In the genomic region with DNA sequence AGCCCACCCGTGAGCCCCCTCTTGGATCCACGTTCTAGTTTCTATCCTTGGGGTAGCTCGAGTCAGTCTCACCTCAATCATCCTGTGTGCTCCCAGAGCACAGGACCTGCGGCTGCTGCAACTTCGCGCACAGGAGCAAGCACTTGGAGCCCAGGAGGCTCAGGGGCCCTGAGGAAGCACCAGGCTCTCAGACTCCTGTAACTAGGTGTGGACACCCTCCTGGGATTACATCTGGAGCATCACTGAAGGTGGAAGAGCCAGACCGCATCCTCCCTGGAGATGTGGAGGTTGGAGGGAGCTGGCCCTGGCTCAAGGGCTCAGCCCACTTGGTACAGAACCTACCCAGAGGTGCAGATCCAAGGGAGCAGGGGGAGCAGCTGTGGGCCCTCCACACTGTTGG, we compare ENCODE assay signal across 20 cellular contexts. TPM values are rescaled to one million over a fixed set of nuclear protein-coding genes. Genes with fewer than 3 reads are reported as not detected.
DNase-seq lines count a peak whose midpoint lies in the region; ATAC-seq, FAIRE-seq and TF ChIP-seq lines count a peak whose summit lies in the region.
"Had no signal": no experiment of that assay in that cellular context is flagged by ENCODE, and none has a peak within 500 bp of the region (broad histone marks: within the 10 kb centered on the region; RNA-seq: fewer than 3 reads in every experiment).

No MANE protein-coding gene starts in this region.

- H3K36me3 Mint-ChIP-seq in T-helper 17 cell (ENCODE audit: low read depth) (no peaks in the 10 kb centered on the region), nephron progenitor cell (ENCODE audit: low read depth) (peaks cover 26% of the 10 kb centered on the region)

- H3K27ac Mint-ChIP-seq in T-helper 17 cell (no peak overlapping the region), nephron progenitor cell (peak overlapping the region; percentile 71)

- intact Hi-C loops in upper lobe of right lung (cut with DNase I): no loop called here

- peaks cover 15% of the 10 kb centered on the region for H3K27me3 Mint-ChIP-seq in T-helper 17 cell
- H3K27me3 Mint-ChIP-seq in nephron progenitor cell (ENCODE audit: low read depth, poor library complexity): peaks cover 24% of the 10 kb centered on the region

- H3K4me3 Mint-ChIP-seq in T-helper 17 cell: peak overlapping the region; percentile 64
- H3K4me3 Mint-ChIP-seq in nephron progenitor cell: no peak overlapping the region
- H3K4me3 Mint-ChIP-seq: CD8-positive, alpha-beta memory T cell had no signal

- H3K9me3 Mint-ChIP-seq in nephron progenitor cell: no peaks in the 10 kb centered on the region
- H3K9me3 Mint-ChIP-seq: CD8-positive, alpha-beta memory T cell had no signal

- H3K27ac ChIP-seq in 22Rv1 (peak overlapping the region; percentile 25; the same call in 1 of the 2 replicates), upper lobe of right lung (no peak overlapping the region)
- H3K27ac ChIP-seq: KMS-11, PC-9, SJSA1 had no signal

- TF ChIP-seq CTCF in 22Rv1 (IDR thresholded peaks at IDR 0.05) (no peak), nephron progenitor cell (IDR thresholded peaks at IDR 0.05) (no peak), upper lobe of right lung (IDR thresholded peaks at IDR 0.05) (no peak)

- ATAC-seq in T-helper 17 cell: no peak
- no peak for ATAC-seq in upper lobe of right lung
- ATAC-seq in esophagus mucosa: no peak

- no peak overlapping the region for H3K4me3 ChIP-seq in upper lobe of right lung
- H3K4me3 ChIP-seq: PC-9, SJSA1 had no signal

- H3K27me3 ChIP-seq in upper lobe of right lung: peaks cover 29% of the 10 kb centered on the region

- no peak for TF ChIP-seq POLR2A in GM12891 (IDR thresholded peaks at IDR 0.05; ENCODE audit: low read depth, low read length)

- no peak for DNase-seq in GM12891 (ENCODE audit: insufficient read length, low spot score)
- DNase-seq in T-helper 17 cell: no peak
- DNase-seq in nephron progenitor cell: no peak
- DNase-seq in T1000 (lab: John Stamatoyannopoulos, UW): no peak
- no peak for DNase-seq in upper lobe of right lung
- DNase-seq in GM19239 (ENCODE audit: insufficient read length, low spot score): no peak
- DNase-seq: C1 segment of cervical spinal cord; CD8-positive, alpha-beta memory T cell; MV-4-11; NCI-H187; NCI-H2107; NCI-H226; PC-9 had no signal

- peaks cover 18% of the 10 kb centered on the region for H3K4me1 ChIP-seq in upper lobe of right lung

- peaks cover 8% of the 10 kb centered on the region for H3K36me3 ChIP-seq in upper lobe of right lung

- FAIRE-seq in GM12891 (lab: Jason Lieb, UNC) (no peak), GM19239 (lab: Jason Lieb, UNC) (no peak)
- FAIRE-seq: D721Med, G401.6 had no signal

- H3K4me1 Mint-ChIP-seq in T-helper 17 cell (no peaks in the 10 kb centered on the region), nephron progenitor cell (no peaks in the 10 kb centered on the region)

- no peaks in the 10 kb centered on the region for H3K9me3 ChIP-seq in T-helper 17 cell (ENCODE audit: control insufficient read depth, low read length, poor library complexity, severe bottlenecking)
- no peaks in the 10 kb centered on the region for H3K9me3 ChIP-seq in upper lobe of right lung

TF ChIP-seq in GM12891, 5 proteins besides CTCF, POLR2A, EP300 and RAD21:
- TF ChIP-seq POLR2AphosphoS5 (IDR thresholded peaks at IDR 0.05; ENCODE audit: low read depth, low read length) (peak; percentile 19; the same call in 1 of the 2 replicates), POU2F2 (IDR thresholded peaks at IDR 0.05; ENCODE audit: low read depth, low read length) (no peak), TAF1 (IDR thresholded peaks at IDR 0.05; ENCODE audit: low read depth, low read length) (no peak), SPI1 (IDR thresholded peaks at IDR 0.05; ENCODE audit: low read depth, low read length) (no peak), PAX5 (IDR thresholded peaks at IDR 0.05; ENCODE audit: insufficient read depth, low read length, severe bottlenecking) (no peak)

RNA-seq across cellular contexts. Expression of a gene that starts 2.7 kb away (rescaled TPM):
- polyA plus RNA-seq in GM12891 (2012; ENCODE audit: low read depth, missing spikeins): 0.65 TPM
- total RNA-seq in T-helper 17 cell (not detected), upper lobe of right lung (not detected), esophagus mucosa (not detected)
- total RNA-seq: CD8-positive, alpha-beta memory T cell; H4; PC-9; SJSA1 had no signal

RNA-seq across cellular contexts. Expression of a gene that starts 6.5 kb away (rescaled TPM):
- polyA plus RNA-seq in GM12891 (2012; ENCODE audit: low read depth, missing spikeins): 2.6 TPM
- total RNA-seq in T-helper 17 cell: 1 to 10 TPM in 1 of 2 donors, under 1 TPM in 1; 0.65 to 6.5 TPM
- total RNA-seq in upper lobe of right lung: 241 TPM
- total RNA-seq in esophagus mucosa: 7.9 TPM
- total RNA-seq: CD8-positive, alpha-beta memory T cell; H4; PC-9; SJSA1 had no signal

RNA-seq across cellular contexts. Expression of a gene that starts 10.3 kb away (rescaled TPM):
- polyA plus RNA-seq in GM12891 (2012; ENCODE audit: low read depth, missing spikeins): not detected
- total RNA-seq in T-helper 17 cell (not detected), upper lobe of right lung (248 TPM), esophagus mucosa (8.2 TPM)
- total RNA-seq: CD8-positive, alpha-beta memory T cell; PC-9; SJSA1 had no signal

RNA-seq across cellular contexts. Expression of a gene that starts 17.2 kb away (rescaled TPM):
- not detected for polyA plus RNA-seq in GM12891 (2012; ENCODE audit: low read depth, missing spikeins)
- not detected for total RNA-seq in T-helper 17 cell
- total RNA-seq in upper lobe of right lung: not detected
- not detected for total RNA-seq in esophagus mucosa
- total RNA-seq: CD8-positive, alpha-beta memory T cell; H4; PC-9; SJSA1 had no signal
- polyA plus RNA-seq: CD8-positive, alpha-beta memory T cell had no signal

RNA-seq across cellular contexts. Expression of a gene that starts 30.6 kb away (rescaled TPM):
- not detected for polyA plus RNA-seq in GM12891 (2012; ENCODE audit: low read depth, missing spikeins)
- total RNA-seq in T-helper 17 cell: not detected
- not detected for total RNA-seq in upper lobe of right lung
- total RNA-seq in esophagus mucosa: not detected
- total RNA-seq: CD8-positive, alpha-beta memory T cell; H4; PC-9; SJSA1 had no signal
- polyA plus RNA-seq: CD8-positive, alpha-beta memory T cell had no signal
